Comparison of ENCODE assay signal across 10 cellular contexts in genomic region chr2:161239416-161240109, GRCh38.
DNase-seq lines count a peak whose midpoint lies in the region; ATAC-seq and TF ChIP-seq lines count a peak whose summit lies in the region.
"Had no signal": no experiment of that assay in that cellular context is flagged by ENCODE, and none has a peak within 500 bp of the region (broad histone marks: within the 10 kb centered on the region; RNA-seq: fewer than 3 reads in every experiment).

No MANE protein-coding gene starts in this region.

- peaks cover 11% of the 10 kb centered on the region for H3K27me3 Mint-ChIP-seq in activated naive CD4-positive, alpha-beta T cell treated with anti-CD3 and anti-CD28 coated beads, Interleukin-2, amount 10 ng/mL, durations not matched to agents 7 days and 5 days
- no peaks in the 10 kb centered on the region for H3K27me3 Mint-ChIP-seq in central memory CD8-positive, alpha-beta T cell
- no peaks in the 10 kb centered on the region for H3K27me3 Mint-ChIP-seq in mesothelial cell of epicardium (ENCODE audit: low read depth)

- TF ChIP-seq CTCF in mesothelial cell of epicardium (IDR thresholded peaks at IDR 0.05; ENCODE audit: unreplicated experiment), result no peak
- TF ChIP-seq CTCF in upper lobe of left lung (IDR thresholded peaks at IDR 0.05), result no peak

- H3K9me3 Mint-ChIP-seq in activated naive CD4-positive, alpha-beta T cell treated with anti-CD3 and anti-CD28 coated beads, Interleukin-2, amount 10 ng/mL, durations not matched to agents 7 days and 5 days, result no peaks in the 10 kb centered on the region
- no peaks in the 10 kb centered on the region for H3K9me3 Mint-ChIP-seq in activated naive CD4-positive, alpha-beta T cell treated with anti-CD3 and anti-CD28 coated beads, Interleukin-2, amount 50 U/mL, for 72 hours
- H3K9me3 Mint-ChIP-seq in central memory CD8-positive, alpha-beta T cell, result no peaks in the 10 kb centered on the region
- no peaks in the 10 kb centered on the region for H3K9me3 Mint-ChIP-seq in mesothelial cell of epicardium

- H3K4me3 Mint-ChIP-seq in activated naive CD4-positive, alpha-beta T cell treated with anti-CD3 and anti-CD28 coated beads, Interleukin-2, amount 10 ng/mL, durations not matched to agents 7 days and 5 days, result peak overlapping the region; percentile 46
- H3K4me3 Mint-ChIP-seq in central memory CD8-positive, alpha-beta T cell, result peak overlapping the region; percentile 87
- H3K4me3 Mint-ChIP-seq in mesothelial cell of epicardium, result peak overlapping the region; percentile 59

- H3K27ac Mint-ChIP-seq in activated naive CD4-positive, alpha-beta T cell treated with anti-CD3 and anti-CD28 coated beads, Interleukin-2, amount 10 ng/mL, durations not matched to agents 7 days and 5 days, result no peak overlapping the region
- no peak overlapping the region for H3K27ac Mint-ChIP-seq in activated naive CD4-positive, alpha-beta T cell treated with anti-CD3 and anti-CD28 coated beads, Interleukin-2, amount 50 U/mL, for 72 hours
- H3K27ac Mint-ChIP-seq in central memory CD8-positive, alpha-beta T cell (ENCODE audit: low read depth), result peak overlapping the region; percentile 24
- H3K27ac Mint-ChIP-seq in mesothelial cell of epicardium, result peak overlapping the region; percentile 13

- H3K27me3 ChIP-seq in upper lobe of left lung, result no peaks in the 10 kb centered on the region
- H3K27me3 ChIP-seq: pancreas had no signal

- H3K4me1 Mint-ChIP-seq in activated naive CD4-positive, alpha-beta T cell treated with anti-CD3 and anti-CD28 coated beads, Interleukin-2, amount 10 ng/mL, durations not matched to agents 7 days and 5 days, result peaks cover 46% of the 10 kb centered on the region
- H3K4me1 Mint-ChIP-seq in central memory CD8-positive, alpha-beta T cell, result peaks cover 40% of the 10 kb centered on the region
- H3K4me1 Mint-ChIP-seq in mesothelial cell of epicardium, result peaks cover 28% of the 10 kb centered on the region

- no peak for DNase-seq in activated naive CD4-positive, alpha-beta T cell treated with anti-CD3 and anti-CD28 coated beads, Interleukin-2, amount 10 ng/mL, durations not matched to agents 7 days and 5 days
- DNase-seq in activated naive CD4-positive, alpha-beta T cell treated with anti-CD3 and anti-CD28 coated beads, Interleukin-2, amount 50 U/mL, for 72 hours (ENCODE audit: low spot score in 2 of 2), result no peak
- no peak for DNase-seq in central memory CD8-positive, alpha-beta T cell (ENCODE audit: low spot score in 2 of 2)
- no peak for DNase-seq in mesothelial cell of epicardium (ENCODE audit: low spot score in 2 of 2, unreplicated experiment in 2 of 2)
- peak in 1 of 2 donors; percentile 60 for DNase-seq in upper lobe of left lung
- DNase-seq in occipital lobe (lab: John Stamatoyannopoulos, UW), result no peak
- DNase-seq: foreskin melanocyte had no signal

- H3K4me1 ChIP-seq in upper lobe of left lung, result peaks cover 18 to 21% (median 20%) of the 10 kb centered on the region in 4 donors
- H3K4me1 ChIP-seq: pancreas had no signal

- CTCF ChIA-PET in activated naive CD4-positive, alpha-beta T cell treated with anti-CD3 and anti-CD28 coated beads, Interleukin-2, amount 10 ng/mL, durations not matched to agents 7 days and 5 days (lab: Charles Lee), result interaction anchor here (1.0 to 1.1 kb wide), 2 partner anchors 13 to 16 kb away, joined by 3 to 4 read pairs; no protein-coding TSS in a partner anchor

- H3K4me3 ChIP-seq in upper lobe of left lung, result peak overlapping the region in 3 of 4 donors; percentile 51 to 69 (median 68)

- 93 to 95% methylated on average over 31 of the region's 36 CpGs for WGBS in upper lobe of left lung, 2 donors

- peak overlapping the region in 2 of 4 donors; percentile 24 to 41 for H3K27ac ChIP-seq in upper lobe of left lung
- H3K27ac ChIP-seq: pancreas had no signal

- no peak for ATAC-seq in activated naive CD4-positive, alpha-beta T cell treated with anti-CD3 and anti-CD28 coated beads, Interleukin-2, amount 50 U/mL, for 72 hours
- ATAC-seq in central memory CD8-positive, alpha-beta T cell (replicated peaks; ENCODE audit: extremely low read depth, poor library complexity, severe bottlenecking), result no peak
- ATAC-seq in upper lobe of left lung (ENCODE audit: low FRiP score in 2 of 2), result no peak
- ATAC-seq in GM21528 (IDR thresholded peaks at IDR 0.05; ENCODE audit: low FRiP score, unreplicated experiment), result no peak
- ATAC-seq in GM19023 (IDR thresholded peaks at IDR 0.05; ENCODE audit: unreplicated experiment), result no peak

- H3K36me3 Mint-ChIP-seq in activated naive CD4-positive, alpha-beta T cell treated with anti-CD3 and anti-CD28 coated beads, Interleukin-2, amount 10 ng/mL, durations not matched to agents 7 days and 5 days, result peaks cover 13% of the 10 kb centered on the region
- H3K36me3 Mint-ChIP-seq in activated naive CD4-positive, alpha-beta T cell treated with anti-CD3 and anti-CD28 coated beads, Interleukin-2, amount 50 U/mL, for 72 hours, result peaks cover 5% of the 10 kb centered on the region in 2 donors
- peaks cover 10% of the 10 kb centered on the region for H3K36me3 Mint-ChIP-seq in central memory CD8-positive, alpha-beta T cell (ENCODE audit: insufficient read depth)
- H3K36me3 Mint-ChIP-seq in mesothelial cell of epicardium, result no peaks in the 10 kb centered on the region

- TF ChIP-seq POLR2A in upper lobe of left lung (IDR thresholded peaks at IDR 0.05), result no peak

- no peak for TF ChIP-seq EP300 in upper lobe of left lung (IDR thresholded peaks at IDR 0.05)

- no peaks in the 10 kb centered on the region for H3K9me3 ChIP-seq in upper lobe of left lung
- H3K9me3 ChIP-seq: pancreas had no signal

- H3K36me3 ChIP-seq in upper lobe of left lung, result peaks cover 0 to 9% (median 3%) of the 10 kb centered on the region in 4 donors
- H3K36me3 ChIP-seq: pancreas had no signal

Comparison
In these comparisons a context has a peak if more than half of its experiments do, and no peak if none do; other contexts are left out.
1. H3K27ac Mint-ChIP-seq: peak in central memory CD8-positive, alpha-beta T cell (single experiment) and mesothelial cell of epicardium (single experiment); none in activated naive CD4-positive, alpha-beta T cell treated with anti-CD3 and anti-CD28 coated beads, Interleukin-2, amount 10 ng/mL, durations not matched to agents 7 days and 5 days (single experiment) and activated naive CD4-positive, alpha-beta T cell treated with anti-CD3 and anti-CD28 coated beads, Interleukin-2, amount 50 U/mL, for 72 hours (0 of 2).
2. Peak in every context shown above with its lines, with median percentiles within 50 percentile points of each other: H3K4me3 Mint-ChIP-seq.